ENCODE assay signal across 9 cellular contexts in the genomic region with DNA sequence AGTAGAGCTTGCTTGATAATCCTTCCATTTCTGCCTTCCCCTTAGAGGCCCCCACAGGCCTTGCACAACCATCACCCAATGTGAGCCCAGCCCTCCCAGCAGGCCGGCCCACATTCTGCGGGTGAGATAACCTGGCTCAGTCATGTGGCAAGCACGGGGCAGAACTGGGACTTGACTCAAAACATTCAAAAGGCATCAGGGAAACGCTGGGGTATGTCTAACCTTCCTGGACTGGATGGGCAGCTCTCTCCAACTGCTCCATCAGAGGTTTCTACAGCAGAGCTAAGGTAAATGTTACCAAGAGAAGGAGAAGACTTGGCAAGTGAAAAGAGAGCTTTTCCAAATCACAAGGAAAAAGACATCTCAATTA. TPM values are rescaled to one million over a fixed set of nuclear protein-coding genes. Genes with fewer than 3 reads are reported as not detected.
A peak's percentile ranks its signal among the peaks of the same experiment; 100 is the strongest.
DNase-seq lines count a peak whose midpoint lies in the region; ATAC-seq and TF ChIP-seq lines count a peak whose summit lies in the region.
"Had no signal": no experiment of that assay in that cellular context is flagged by ENCODE, and none has a peak within 500 bp of the region (broad histone marks: within the 10 kb centered on the region; RNA-seq: fewer than 3 reads in every experiment).

No MANE protein-coding gene starts in this region.

- H3K27ac ChIP-seq in gastroesophageal sphincter, result peak overlapping the region in 3 of 4 donors; percentile 41 to 52 (median 48)
- peak overlapping the region in 2 of 4 donors; percentile 14 to 29 for H3K27ac ChIP-seq in sigmoid colon
- no peak overlapping the region for H3K27ac ChIP-seq in H9 (ENCODE audit: insufficient read length, low read depth, low read length)

- H3K27me3 ChIP-seq in gastroesophageal sphincter (no peaks in the 10 kb centered on the region), sigmoid colon (no peaks in the 10 kb centered on the region), H9 (ENCODE audit: insufficient read depth, low read length) (no peaks in the 10 kb centered on the region)

- H3K4me1 Mint-ChIP-seq in H9, result peaks cover 39 to 43% of the 10 kb centered on the region in 2 experiments

- TF ChIP-seq EP300 in gastroesophageal sphincter (IDR thresholded peaks at IDR 0.05) (no peak), sigmoid colon (IDR thresholded peaks at IDR 0.05) (no peak)

- peak; percentile 91 for DNase-seq in GM03348 (ENCODE audit: low spot score)
- DNase-seq in HT1080 (ENCODE audit: low read depth), result peak; percentile 54
- DNase-seq in activated CD8-positive, alpha-beta memory T cell treated with anti-CD3 and anti-CD28 coated beads, Interleukin-2, amount 50 U/mL, for 48 hours, result peak; percentile 74
- DNase-seq in sigmoid colon, result peak; percentile 86
- no peak for DNase-seq in H9
- DNase-seq in NCI-H2107 (lab: John Stamatoyannopoulos, UW), result no peak
- DNase-seq in LoVo (ENCODE audit: low spot score), result no peak

- peak overlapping the region in 1 of 3 experiments; percentile 49; a peak in 3 of 7 replicates for H3K27ac Mint-ChIP-seq in H9

- H4K5ac ChIP-seq in H9 (ENCODE audit: insufficient read length, low read depth, low read length), result no peak overlapping the region

- H2BK12ac ChIP-seq in H9 (ENCODE audit: insufficient read length, low read depth, low read length), result no peak overlapping the region

- H3K18ac ChIP-seq in H9 (ENCODE audit: insufficient read length, low read depth, low read length), result no peak overlapping the region

- no peak overlapping the region for H3K4me2 ChIP-seq in H9 (ENCODE audit: insufficient read depth, insufficient read length, low read length)

- peaks cover 9% of the 10 kb centered on the region; the same call in 1 of the 2 replicates for H3K79me2 ChIP-seq in H9 (ENCODE audit: insufficient read depth, low read length)

- H3K27me3 Mint-ChIP-seq in H9 (ENCODE audit: low read depth), result no peaks in the 10 kb centered on the region

- no peak overlapping the region for H2AK5ac ChIP-seq in H9 (ENCODE audit: insufficient read length, low read length)

- no peak overlapping the region for H2BK5ac ChIP-seq in H9 (ENCODE audit: insufficient read length, low read length)

- no peak overlapping the region for H3K23ac ChIP-seq in H9 (ENCODE audit: insufficient read length, low read depth, low read length)

- intact Hi-C loops in sigmoid colon (cut with DNase I), result no loop called here

- H3T11ph ChIP-seq in H9 (ENCODE audit: low read length), result no peak overlapping the region

- no peak overlapping the region for H2BK15ac ChIP-seq in H9 (ENCODE audit: low read depth, low read length)

- H3K14ac ChIP-seq in H9 (ENCODE audit: insufficient read depth, low read length), result no peak overlapping the region

- H2BK120ac ChIP-seq in H9 (ENCODE audit: low read depth, low read length, poor library complexity, severe bottlenecking), result no peak overlapping the region

- WGBS in gastroesophageal sphincter (ENCODE audit: low coverage in 1 of 2), 2 donors, result 0% methylated on average over 1 to 2 of the region's 4 CpGs
- 10 to 27% methylated on average over 4 of the region's 4 CpGs for WGBS in sigmoid colon, 2 donors
- no CpG with 5 or more reads among the region's 4 CpGs for WGBS in H9 (ENCODE audit: extremely low coverage, insufficient read length, low lambda C conversion rate)

- no peak overlapping the region for H3K56ac ChIP-seq in H9 (ENCODE audit: insufficient read length, low read depth, low read length)

- H3K9me3 Mint-ChIP-seq in H9, result no peaks in the 10 kb centered on the region

- H3K79me1 ChIP-seq in H9 (ENCODE audit: insufficient read depth, low read depth, low read length, poor library complexity, severe bottlenecking), result peaks cover 3% of the 10 kb centered on the region

- no peak overlapping the region for H4K8ac ChIP-seq in H9 (replicated peaks; ENCODE audit: insufficient read length, low read depth, low read length)

- no peak overlapping the region for H3K9ac ChIP-seq in H9 (ENCODE audit: extremely low read depth, insufficient read length, low read length)

- peak; percentile 90 for ATAC-seq in gastroesophageal sphincter

- H3K4me1 ChIP-seq in gastroesophageal sphincter (peaks cover 0 to 58% (median 27%) of the 10 kb centered on the region in 3 donors), sigmoid colon (peaks cover 0 to 45% (median 32%) of the 10 kb centered on the region in 4 donors), H9 (ENCODE audit: insufficient read depth, low read length) (peaks cover 2% of the 10 kb centered on the region; the same call in 1 of the 2 replicates)

- H2BK20ac ChIP-seq in H9 (ENCODE audit: low read depth, low read length, poor library complexity, severe bottlenecking), result no peak overlapping the region

- TF ChIP-seq CTCF in gastroesophageal sphincter (IDR thresholded peaks at IDR 0.05) (no peak), sigmoid colon (IDR thresholded peaks at IDR 0.05) (no peak), H9 (conservative IDR thresholded peaks at IDR 0.05) (no peak)

- H3K4ac ChIP-seq in H9 (ENCODE audit: low read depth, low read length), result no peak overlapping the region

- peaks cover 0 to 8% (median 4%) of the 10 kb centered on the region in 3 experiments; a peak in 4 of 7 replicates for H3K36me3 Mint-ChIP-seq in H9 (ENCODE audit: insufficient read depth in 1 of 3, low read depth in 3 of 3)

- no peak overlapping the region for H3K4me3 ChIP-seq in gastroesophageal sphincter
- H3K4me3 ChIP-seq in sigmoid colon, result no peak overlapping the region

- TF ChIP-seq POLR2A in gastroesophageal sphincter (IDR thresholded peaks at IDR 0.05) (no peak), sigmoid colon (IDR thresholded peaks at IDR 0.05) (no peak)

- H4K20me1 ChIP-seq in H9 (ENCODE audit: control insufficient read depth, insufficient read depth, insufficient read length), result peaks cover 6% of the 10 kb centered on the region

- no peaks in the 10 kb centered on the region for H3K36me3 ChIP-seq in gastroesophageal sphincter
- H3K36me3 ChIP-seq in sigmoid colon, result no peaks in the 10 kb centered on the region

- no peak overlapping the region for H4K91ac ChIP-seq in H9 (ENCODE audit: insufficient read length, low read depth, low read length)

- H2AFZ ChIP-seq in H9 (ENCODE audit: low read length), result no peak overlapping the region

- no peak overlapping the region for H3K4me3 Mint-ChIP-seq in H9

- no peaks in the 10 kb centered on the region for H3K23me2 ChIP-seq in H9 (ENCODE audit: insufficient read length, low read depth, low read length, poor library complexity, severe bottlenecking)

- H3K9me3 ChIP-seq in gastroesophageal sphincter (no peaks in the 10 kb centered on the region), sigmoid colon (no peaks in the 10 kb centered on the region), H9 (ENCODE audit: control insufficient read depth, low read depth, low read length) (no peaks in the 10 kb centered on the region)

RNA-seq across cellular contexts. Expression of gene EPS15L1, which starts 24.8 kb away (rescaled TPM):
- 8.5 and 8.6 TPM in 2 replicates for total RNA-seq in HT1080 (2014; rRNA removed; shearing (Covaris generic))
- polyA plus RNA-seq in HT1080 (2015; cell fraction: cytosol; rRNA removed), result 18.4 and 19.2 TPM in 2 replicates
- 25.3 and 30.1 TPM in 2 replicates for polyA plus RNA-seq in HT1080 (2015; cell fraction: nucleus; rRNA removed)
- total RNA-seq in gastroesophageal sphincter (10 to 100 TPM in 3 of 4 donors, 1 to 10 TPM in 1; 8.4 to 22.1 (median 15.2) TPM), sigmoid colon (10 to 100 TPM; 15.0 to 38.2 (median 17.9) TPM), H9 (2021) (31.8 and 33.3 TPM in 2 replicates)
- 10 to 100 TPM; 14.4 to 25.6 (median 15.7) TPM for polyA plus RNA-seq in sigmoid colon

RNA-seq across cellular contexts. Expression of gene CALR3, which starts 49.0 kb away (rescaled TPM):
- not detected in 2 replicates for total RNA-seq in HT1080 (2014; rRNA removed; shearing (Covaris generic))
- polyA plus RNA-seq in HT1080 (2015; cell fraction: cytosol; rRNA removed), result 0.06 and 0.23 TPM in 2 replicates
- not detected in 2 replicates for polyA plus RNA-seq in HT1080 (2015; cell fraction: nucleus; rRNA removed)
- total RNA-seq in gastroesophageal sphincter (not detected), sigmoid colon (not detected), H9 (2021) (0.44 and 0.53 TPM in 2 replicates)
- not detected for polyA plus RNA-seq in sigmoid colon
- total RNA-seq: NCI-H460 had no signal

RNA-seq across cellular contexts. Expression of gene C19orf44, which starts 49.2 kb away (rescaled TPM):
- 1.4 and 3.1 TPM in 2 replicates for total RNA-seq in HT1080 (2014; rRNA removed; shearing (Covaris generic))
- 1.9 and 2.4 TPM in 2 replicates for polyA plus RNA-seq in HT1080 (2015; cell fraction: cytosol; rRNA removed)
- 4.7 and 4.9 TPM in 2 replicates for polyA plus RNA-seq in HT1080 (2015; cell fraction: nucleus; rRNA removed)
- 10 to 100 TPM in 3 of 4 donors, 1 to 10 TPM in 1; 8.1 to 12.3 (median 11.9) TPM for total RNA-seq in gastroesophageal sphincter
- 1 to 10 TPM; 3.8 to 10.0 (median 5.7) TPM for total RNA-seq in sigmoid colon
- polyA plus RNA-seq in sigmoid colon, result 1 to 10 TPM; 1.8 to 3.8 (median 1.8) TPM
- total RNA-seq in H9 (2021), result 5.7 and 6.4 TPM in 2 replicates

Comparison
In these comparisons a context has a peak if more than half of its experiments do, and no peak if none do; other contexts are left out.
1. DNase-seq: peak in GM03348 (single experiment), HT1080 (single experiment), activated CD8-positive, alpha-beta memory T cell treated with anti-CD3 and anti-CD28 coated beads, Interleukin-2, amount 50 U/mL, for 48 hours (single experiment) and sigmoid colon (single experiment); none in H9 (single experiment), NCI-H2107 (single experiment) and LoVo (single experiment).